In genomic region chr7:39833865-39834634, GRCh38 we compare ENCODE assay signal across 7 cellular contexts.
A peak's percentile ranks its signal among the peaks of the same experiment; 100 is the strongest.
DNase-seq lines count a peak whose midpoint lies in the region; FAIRE-seq and TF ChIP-seq lines count a peak whose summit lies in the region.
"Not testable (repeated sequence)": the region's sequence is repeated elsewhere in the genome, so short reads cannot be mapped to it uniquely, and the experiment has no call there.

No MANE protein-coding gene starts in this region.

- H3K56ac ChIP-seq in H9 (ENCODE audit: insufficient read length, low read depth, low read length): not testable (repeated sequence)

- not testable (repeated sequence) for TF ChIP-seq POLR2A in esophagus muscularis mucosa (IDR thresholded peaks at IDR 0.05; ENCODE audit: low read depth)

- not testable (repeated sequence) for TF ChIP-seq EP300 in esophagus muscularis mucosa (IDR thresholded peaks at IDR 0.05)

- not testable (repeated sequence) for H3T11ph ChIP-seq in H9 (ENCODE audit: low read length)

- not testable (repeated sequence) for H4K8ac ChIP-seq in H9 (replicated peaks; ENCODE audit: insufficient read length, low read depth, low read length)

- not testable (repeated sequence) for H3K79me2 ChIP-seq in H9 (ENCODE audit: insufficient read depth, low read length); smooth muscle cell (ENCODE audit: low read depth)

- not testable (repeated sequence) for H3K23ac ChIP-seq in H9 (ENCODE audit: insufficient read length, low read depth, low read length)

- not testable (repeated sequence) for H3K79me1 ChIP-seq in H9 (ENCODE audit: insufficient read depth, low read depth, low read length, poor library complexity, severe bottlenecking)

- H3K36me3 Mint-ChIP-seq in H9 (ENCODE audit: insufficient read depth in 1 of 3, low read depth in 3 of 3); activated CD4-positive, alpha-beta T cell treated with anti-CD3 and anti-CD28 coated beads, Interleukin-2, amount 10 ng/mL, durations not matched to agents 24 days and 14 days (ENCODE audit: low read depth); neural crest cell (ENCODE audit: low read depth): not testable (repeated sequence)

- in situ Hi-C loops in astrocyte of the cerebellum (cut with HindIII; ENCODE audit: low sequenced_read_pairs): not testable (repeated sequence)

- not testable (repeated sequence) for H3K18ac ChIP-seq in H9 (ENCODE audit: insufficient read length, low read depth, low read length)

- H3K4me2 ChIP-seq in H9 (ENCODE audit: insufficient read depth, insufficient read length, low read length) (peak overlapping the region; percentile 63), smooth muscle cell (peak overlapping the region; percentile 83)

- H4K5ac ChIP-seq in H9 (ENCODE audit: insufficient read length, low read depth, low read length): not testable (repeated sequence)

- H3K27ac Mint-ChIP-seq in H9; activated CD4-positive, alpha-beta T cell treated with anti-CD3 and anti-CD28 coated beads, Interleukin-2, amount 10 ng/mL, durations not matched to agents 24 days and 14 days; neural crest cell (ENCODE audit: unreplicated experiment): not testable (repeated sequence)

- not testable (repeated sequence) for FAIRE-seq in kidney (lab: Jason Lieb, UNC)

- H3F3A ChIP-seq in smooth muscle cell (ENCODE audit: low read depth): not testable (repeated sequence)

- not testable (repeated sequence) for H2BK120ac ChIP-seq in H9 (ENCODE audit: low read depth, low read length, poor library complexity, severe bottlenecking)

- H3K4me1 ChIP-seq in H9 (ENCODE audit: insufficient read depth, low read length); kidney (ENCODE audit: control insufficient read depth in 1 of 2, insufficient read depth in 1 of 2, low read depth in 1 of 2, low read length in 2 of 2); smooth muscle cell (ENCODE audit: low read depth): not testable (repeated sequence)
- H3K4me1 ChIP-seq in esophagus muscularis mucosa: peaks cover 6 to 13% (median 10%) of the 10 kb centered on the region in 4 donors

- H2AK5ac ChIP-seq in H9 (ENCODE audit: insufficient read length, low read length): not testable (repeated sequence)

- H2BK5ac ChIP-seq in H9 (ENCODE audit: insufficient read length, low read length): not testable (repeated sequence)

- WGBS in H9 (ENCODE audit: extremely low coverage, insufficient read length, low lambda C conversion rate): no CpG with 5 or more reads among the region's 36 CpGs
- WGBS in esophagus muscularis mucosa: 50% methylated on average over 25 of the region's 36 CpGs
- 15% methylated on average over 36 of the region's 36 CpGs for WGBS in smooth muscle cell (ENCODE audit: low lambda C conversion rate)

- not testable (repeated sequence) for DNase-seq in H9; activated CD4-positive, alpha-beta T cell treated with anti-CD3 and anti-CD28 coated beads, Interleukin-2, amount 10 ng/mL, durations not matched to agents 24 days and 14 days; astrocyte of the cerebellum (ENCODE audit: low read depth); esophagus muscularis mucosa (ENCODE audit: extremely low spot score); neural crest cell (ENCODE audit: low read depth, low spot score); smooth muscle cell (lab: John Stamatoyannopoulos, UW; ENCODE audit: unreplicated experiment)
- DNase-seq in kidney: peak; percentile 66

- peak overlapping the region; percentile 72 to 86 for H3K4me3 Mint-ChIP-seq in H9
- H3K4me3 Mint-ChIP-seq in activated CD4-positive, alpha-beta T cell treated with anti-CD3 and anti-CD28 coated beads, Interleukin-2, amount 10 ng/mL, durations not matched to agents 24 days and 14 days: peak overlapping the region; percentile 64
- peak overlapping the region; percentile 74 for H3K4me3 Mint-ChIP-seq in neural crest cell

- not testable (repeated sequence) for H3K9me3 Mint-ChIP-seq in H9; activated CD4-positive, alpha-beta T cell treated with anti-CD3 and anti-CD28 coated beads, Interleukin-2, amount 10 ng/mL, durations not matched to agents 24 days and 14 days; neural crest cell

- intact Hi-C loops in activated CD4-positive, alpha-beta T cell treated with anti-CD3 and anti-CD28 coated beads, Interleukin-2, amount 10 ng/mL, durations not matched to agents 24 days and 14 days (cut with micrococcal nuclease); esophagus muscularis mucosa (cut with DNase I); kidney (cut with DNase I): not testable (repeated sequence)

- H2BK12ac ChIP-seq in H9 (ENCODE audit: insufficient read length, low read depth, low read length): not testable (repeated sequence)

- not testable (repeated sequence) for H3K4ac ChIP-seq in H9 (ENCODE audit: low read depth, low read length)

- not testable (repeated sequence) for H4K20me1 ChIP-seq in H9 (ENCODE audit: control insufficient read depth, insufficient read depth, insufficient read length); smooth muscle cell (ENCODE audit: low read depth)

- TF ChIP-seq CTCF in H9 (conservative IDR thresholded peaks at IDR 0.05); astrocyte of the cerebellum (IDR thresholded peaks at IDR 0.05; ENCODE audit: low read depth, low read length, missing control alignments); esophagus muscularis mucosa (IDR thresholded peaks at IDR 0.05); kidney (IDR thresholded peaks at IDR 0.05; ENCODE audit: borderline replicate concordance, extremely low read depth, insufficient read depth); neural crest cell (conservative IDR thresholded peaks at IDR 0.05); smooth muscle cell (IDR thresholded peaks at IDR 0.05; ENCODE audit: borderline replicate concordance, insufficient read depth, poor library complexity, severe bottlenecking): not testable (repeated sequence)

- H3K14ac ChIP-seq in H9 (ENCODE audit: insufficient read depth, low read length): not testable (repeated sequence)

- H3K27me3 Mint-ChIP-seq in H9 (ENCODE audit: low read depth): peaks cover 50% of the 10 kb centered on the region
- H3K27me3 Mint-ChIP-seq in activated CD4-positive, alpha-beta T cell treated with anti-CD3 and anti-CD28 coated beads, Interleukin-2, amount 10 ng/mL, durations not matched to agents 24 days and 14 days: peaks cover 63% of the 10 kb centered on the region
- H3K27me3 Mint-ChIP-seq in neural crest cell (ENCODE audit: low read depth): peaks cover 50% of the 10 kb centered on the region

- H2BK15ac ChIP-seq in H9 (ENCODE audit: low read depth, low read length): not testable (repeated sequence)

- not testable (repeated sequence) for H3K27me3 ChIP-seq in H9 (ENCODE audit: insufficient read depth, low read length)
- peaks cover 0 to 37% (median 2%) of the 10 kb centered on the region in 4 donors for H3K27me3 ChIP-seq in esophagus muscularis mucosa
- H3K27me3 ChIP-seq in smooth muscle cell (ENCODE audit: low read depth): peaks cover 71% of the 10 kb centered on the region

- H2AFZ ChIP-seq in H9 (ENCODE audit: low read length) (peak overlapping the region; percentile 14), smooth muscle cell (ENCODE audit: low read depth) (peak overlapping the region; percentile 38)

- not testable (repeated sequence) for H4K91ac ChIP-seq in H9 (ENCODE audit: insufficient read length, low read depth, low read length)

- H3K9ac ChIP-seq in H9 (ENCODE audit: extremely low read depth, insufficient read length, low read length); kidney (ENCODE audit: low read length in 2 of 2); smooth muscle cell (ENCODE audit: low read depth): not testable (repeated sequence)

- not testable (repeated sequence) for H3K36me3 ChIP-seq in esophagus muscularis mucosa; kidney (ENCODE audit: control insufficient read depth in 1 of 2, insufficient read depth in 2 of 2, low read length in 2 of 2); smooth muscle cell (ENCODE audit: low read depth)

- H2BK20ac ChIP-seq in H9 (ENCODE audit: low read depth, low read length, poor library complexity, severe bottlenecking): not testable (repeated sequence)

- not testable (repeated sequence) for H3K9me3 ChIP-seq in H9 (ENCODE audit: control insufficient read depth, low read depth, low read length); esophagus muscularis mucosa; kidney (ENCODE audit: control insufficient read depth in 1 of 2, low read length in 2 of 2); smooth muscle cell (replicated peaks; ENCODE audit: low read depth)

- not testable (repeated sequence) for H3K27ac ChIP-seq in H9 (ENCODE audit: insufficient read length, low read depth, low read length); esophagus muscularis mucosa (replicated peaks in 1 of 4); kidney (ENCODE audit: low read depth in 2 of 2, low read length in 2 of 2); smooth muscle cell (ENCODE audit: low read depth)

- H3K23me2 ChIP-seq in H9 (ENCODE audit: insufficient read length, low read depth, low read length, poor library complexity, severe bottlenecking): not testable (repeated sequence)

- H3K4me1 Mint-ChIP-seq in H9; activated CD4-positive, alpha-beta T cell treated with anti-CD3 and anti-CD28 coated beads, Interleukin-2, amount 10 ng/mL, durations not matched to agents 24 days and 14 days; neural crest cell: not testable (repeated sequence)

- peak overlapping the region; percentile 41 for H3K4me3 ChIP-seq in astrocyte of the cerebellum (ENCODE audit: low read depth, low read length)
- H3K4me3 ChIP-seq in esophagus muscularis mucosa: peak overlapping the region; percentile 54 to 68 (median 56)
- peak overlapping the region in 1 of 2 donors; percentile 48 for H3K4me3 ChIP-seq in kidney (ENCODE audit: low read length in 2 of 2)
- peak overlapping the region; percentile 50 for H3K4me3 ChIP-seq in smooth muscle cell
